Comparison of ENCODE assay signal across 10 cellular contexts in the genomic region with DNA sequence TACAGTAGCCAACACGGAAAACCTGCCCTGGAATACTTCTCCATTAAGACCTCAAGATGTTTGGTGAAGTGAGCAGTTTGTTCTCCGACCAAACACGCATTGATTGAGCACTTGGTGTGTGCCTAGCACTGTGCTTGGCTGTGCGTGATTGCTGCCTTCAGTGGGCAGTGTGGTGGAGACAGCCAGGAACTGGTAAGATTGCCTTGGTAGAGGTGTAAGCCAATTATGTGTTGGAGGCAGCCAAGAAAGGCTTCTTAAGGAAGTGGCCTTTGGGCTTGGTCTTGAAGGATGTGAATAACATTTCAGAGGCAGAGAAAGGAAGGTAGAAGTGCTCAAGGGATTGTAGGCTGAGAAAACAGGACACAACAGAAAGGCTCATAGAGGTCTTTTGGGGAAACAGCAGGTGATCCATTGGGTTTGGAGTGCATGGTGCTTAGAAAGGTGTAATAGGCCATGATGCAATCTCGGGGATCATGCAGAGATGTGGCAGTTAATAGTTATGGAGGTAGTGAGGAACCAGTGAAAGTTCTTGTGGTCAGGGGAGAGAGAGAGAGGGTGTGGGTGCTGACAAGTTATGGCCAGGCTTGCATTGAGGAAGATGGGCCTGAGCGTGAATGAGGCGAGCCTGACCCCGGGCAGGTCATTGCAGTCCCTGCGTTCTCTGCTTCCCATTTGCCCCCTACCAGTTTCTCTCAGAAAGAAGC. TPM values are rescaled to one million over a fixed set of nuclear protein-coding genes. Genes with fewer than 3 reads are reported as not detected.
DNase-seq lines count a peak whose midpoint lies in the region; ATAC-seq and TF ChIP-seq lines count a peak whose summit lies in the region.
"Had no signal": no experiment of that assay in that cellular context is flagged by ENCODE, and none has a peak within 500 bp of the region (broad histone marks: within the 10 kb centered on the region; RNA-seq: fewer than 3 reads in every experiment).

No MANE protein-coding gene starts in this region.

- H3K9me3 ChIP-seq in BLaER1 (peaks cover 22% of the 10 kb centered on the region), ascending aorta (no peaks in the 10 kb centered on the region)
- H3K9me3 ChIP-seq: HAP-1, tibial artery had no signal

- H3K27ac ChIP-seq in BLaER1 (peak overlapping the region; percentile 30; the same call in 1 of the 2 replicates), ascending aorta (peak overlapping the region; percentile 32 to 47)

- H3K9ac ChIP-seq in BLaER1 = no peak overlapping the region

- H3K27me3 ChIP-seq in BLaER1 (no peaks in the 10 kb centered on the region), ascending aorta (no peaks in the 10 kb centered on the region)
- H3K27me3 ChIP-seq: tibial artery had no signal

- intact Hi-C loops in ascending aorta (cut with DNase I) = no loop called here

- H3K36me3 ChIP-seq in BLaER1 (peaks cover 34% of the 10 kb centered on the region), ascending aorta (no peaks in the 10 kb centered on the region)
- H3K36me3 ChIP-seq: HAP-1, tibial artery had no signal

- no peak for DNase-seq in ascending aorta (ENCODE audit: low spot score in 2 of 2)
- no peak for DNase-seq in AG20443 (ENCODE audit: low spot score)
- DNase-seq in stimulated activated CD4-positive, alpha-beta T cell treated with anti-CD3 and anti-CD28 coated beads, Interleukin-15, amount 100 ng/mL, for 24 hours = no peak
- no peak for DNase-seq in DMS153 (lab: John Stamatoyannopoulos, UW)
- DNase-seq: tibial artery had no signal

- H4K20me1 ChIP-seq in BLaER1 = peaks cover 100% of the 10 kb centered on the region

- ATAC-seq in GM18909 (IDR thresholded peaks at IDR 0.05; ENCODE audit: poor library complexity, unreplicated experiment) = peak; percentile 58
- peak; percentile 31 for ATAC-seq in HG03565 (IDR thresholded peaks at IDR 0.05; ENCODE audit: unreplicated experiment)
- ATAC-seq in HG03469 (IDR thresholded peaks at IDR 0.05; ENCODE audit: unreplicated experiment) = no peak

- TF ChIP-seq CTCF in ascending aorta (IDR thresholded peaks at IDR 0.05) = no peak

- peak overlapping the region; percentile 84 for H3K4me2 ChIP-seq in BLaER1

- no peak overlapping the region for H3K4me3 ChIP-seq in BLaER1
- H3K4me3 ChIP-seq in ascending aorta = no peak overlapping the region
- H3K4me3 ChIP-seq: HAP-1, tibial artery had no signal

- H3K4me1 ChIP-seq in BLaER1 = peaks cover 59% of the 10 kb centered on the region
- peaks cover 0 to 36% of the 10 kb centered on the region in 2 donors for H3K4me1 ChIP-seq in ascending aorta

RNA-seq across cellular contexts. Expression of a gene that starts 6.3 kb away (rescaled TPM):
- total RNA-seq in ascending aorta = 15.2 TPM
